Comparison of ENCODE assay signal across 20 cellular contexts in genomic region chr14:104151028-104151385, GRCh38.
"Had no signal": no experiment of that assay in that cellular context is flagged by ENCODE, and none has a peak within 500 bp of the region (broad histone marks: within the 10 kb centered on the region; RNA-seq: fewer than 3 reads in every experiment).

No MANE protein-coding gene starts in this region.

- ATAC-seq: activated naive CD8-positive, alpha-beta T cell treated with anti-CD3 and anti-CD28 coated beads, Interleukin-2, amount 50 U/mL, for 24 hours; activated T-cell treated with anti-CD3 and anti-CD28 coated beads, Interleukin-2, amount 50 U/mL, for 4 hours had no signal

- H3K4me1 ChIP-seq: ascending aorta had no signal

- H3K36me3 ChIP-seq: ascending aorta, Peyer's patch had no signal

- H3K27me3 ChIP-seq: ascending aorta, Peyer's patch had no signal

- H3K9me3 ChIP-seq: ascending aorta, Peyer's patch had no signal

- H3K4me3 ChIP-seq: ascending aorta, Peyer's patch had no signal

- H3K27ac ChIP-seq: ascending aorta had no signal

- DNase-seq: activated CD4-positive, alpha-beta memory T cell treated with anti-CD3 and anti-CD28 coated beads for 36 hours; activated CD4-positive, alpha-beta T cell treated with anti-CD3 and anti-CD28 coated beads for 1 hour; activated CD4-positive, alpha-beta T cell treated with anti-CD3 and anti-CD28 coated beads, Interleukin-2, amount 10 ng/mL, durations not matched to agents 7 days and 5 days; activated CD8-positive, alpha-beta memory T cell treated with anti-CD3 and anti-CD28 coated beads for 24 hours; activated effector memory CD4-positive, alpha-beta T cell treated with anti-CD3 and anti-CD28 coated beads, Interleukin-2, amount 50 U/mL, for 16 hours; activated naive CD4-positive, alpha-beta T cell treated with Interleukin-2 at 50 U/mL for 16 hours; activated naive CD8-positive, alpha-beta T cell treated with anti-CD3 and anti-CD28 coated beads, Interleukin-2, amount 50 U/mL, for 24 hours; activated T-cell treated with anti-CD3 and anti-CD28 coated beads, Interleukin-2, amount 50 U/mL, for 4 hours; amniotic stem cell; Kasumi-1; NCI-H1105 treated with DMSO at 0.1 percent for 48 hours; NCI-H1436 treated with DMSO at 0.1 percent for 48 hours; NCI-H187; NCI-H2081; NCI-H510A treated with DMSO at 0.1 percent for 48 hours; NCI-H69; NK-92 treated with Interleukin-12 subunit alpha and Interleukin-12 subunit beta, amount 100 ng/mL, for 24 hours; Peyer's patch; Right ventricle myocardium superior had no signal
